9 cellular contexts compared by ENCODE assay signal in the genomic region with DNA sequence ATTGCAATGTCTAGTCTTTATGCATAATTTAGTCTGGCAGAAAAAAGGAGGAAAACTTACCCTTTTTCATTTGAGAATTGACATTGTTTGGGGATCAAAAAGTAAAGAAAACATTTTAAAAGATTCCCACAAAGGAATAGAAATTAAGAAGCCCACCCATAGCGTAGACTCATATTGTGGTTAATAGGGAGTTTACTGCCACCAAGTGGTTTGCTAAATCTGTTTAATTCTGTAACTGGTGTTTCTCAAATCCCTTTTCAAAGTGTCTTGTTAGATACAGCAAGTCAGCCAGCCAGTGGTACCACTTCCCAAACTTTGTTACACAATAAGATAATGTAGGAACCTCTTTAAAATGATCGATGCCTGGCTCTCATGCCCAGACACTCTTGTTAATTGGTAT.
DNase-seq lines count a peak whose midpoint lies in the region; ATAC-seq and TF ChIP-seq lines count a peak whose summit lies in the region.
"Had no signal": no experiment of that assay in that cellular context is flagged by ENCODE, and none has a peak within 500 bp of the region (broad histone marks: within the 10 kb centered on the region; RNA-seq: fewer than 3 reads in every experiment).

No MANE protein-coding gene starts in this region.

- no peak overlapping the region for H3K4me3 ChIP-seq in dorsolateral prefrontal cortex
- H3K4me3 ChIP-seq in suprapubic skin, result no peak overlapping the region

- DNase-seq in H9 (no peak), NCI-H1092 treated with DMSO at 0.1 percent for 48 hours (lab: John Stamatoyannopoulos, UW) (peak; percentile 32), dorsolateral prefrontal cortex (no peak), neural crest cell (ENCODE audit: low read depth, low spot score) (no peak), suprapubic skin (ENCODE audit: low spot score in 2 of 2) (no peak)
- DNase-seq: naive thymus-derived CD8-positive, alpha-beta T cell; NCI-H2081 had no signal

- TF ChIP-seq CTCF in H9 (conservative IDR thresholded peaks at IDR 0.05) (peak; percentile 60), dorsolateral prefrontal cortex (IDR thresholded peaks at IDR 0.05 in 54 of 56, conservative IDR thresholded peaks at IDR 0.05 in 2 of 56; ENCODE audit: low read depth in 1 of 56, partially characterized antibody in 56 of 56) (peak in 47 of 56 donors; percentile 10 to 59 (median 34)), neural crest cell (conservative IDR thresholded peaks at IDR 0.05) (peak; percentile 52), suprapubic skin (IDR thresholded peaks at IDR 0.05) (no peak)

- TF ChIP-seq EP300 in suprapubic skin (IDR thresholded peaks at IDR 0.05), result no peak

- H3K36me3 ChIP-seq in suprapubic skin, result no peaks in the 10 kb centered on the region

- no peak overlapping the region for H3T11ph ChIP-seq in H9 (ENCODE audit: low read length)

- H3K4ac ChIP-seq in H9 (ENCODE audit: low read depth, low read length), result no peak overlapping the region

- H4K8ac ChIP-seq in H9 (replicated peaks; ENCODE audit: insufficient read length, low read depth, low read length), result no peak overlapping the region

- no peak overlapping the region for H2BK20ac ChIP-seq in H9 (ENCODE audit: low read depth, low read length, poor library complexity, severe bottlenecking)

- no peak overlapping the region for H3K9ac ChIP-seq in H9 (ENCODE audit: extremely low read depth, insufficient read length, low read length)

- H3K4me3 Mint-ChIP-seq in H9 (no peak overlapping the region), neural crest cell (no peak overlapping the region)
- H3K4me3 Mint-ChIP-seq: naive thymus-derived CD8-positive, alpha-beta T cell had no signal

- no peak overlapping the region for H2BK5ac ChIP-seq in H9 (ENCODE audit: insufficient read length, low read length)

- WGBS in H9 (ENCODE audit: extremely low coverage, insufficient read length, low lambda C conversion rate), result no CpG with 5 or more reads among the region's 2 CpGs
- 59% methylated on average over 2 of the region's 2 CpGs for WGBS in suprapubic skin

- H3K4me1 Mint-ChIP-seq in H9 (peaks cover 10 to 13% of the 10 kb centered on the region in 2 experiments), neural crest cell (no peaks in the 10 kb centered on the region)
- H3K4me1 Mint-ChIP-seq: naive thymus-derived CD8-positive, alpha-beta T cell had no signal

- no peaks in the 10 kb centered on the region for H3K27me3 ChIP-seq in H9 (ENCODE audit: insufficient read depth, low read length)
- H3K27me3 ChIP-seq in dorsolateral prefrontal cortex, result no peaks in the 10 kb centered on the region
- no peaks in the 10 kb centered on the region for H3K27me3 ChIP-seq in suprapubic skin

- no peak overlapping the region for H3K14ac ChIP-seq in H9 (ENCODE audit: insufficient read depth, low read length)

- no peak overlapping the region for H2BK15ac ChIP-seq in H9 (ENCODE audit: low read depth, low read length)

- no peak overlapping the region for H4K5ac ChIP-seq in H9 (ENCODE audit: insufficient read length, low read depth, low read length)

- H4K20me1 ChIP-seq in H9 (ENCODE audit: control insufficient read depth, insufficient read depth, insufficient read length), result no peaks in the 10 kb centered on the region

- H2AFZ ChIP-seq in H9 (ENCODE audit: low read length), result no peak overlapping the region

- H3K9me3 Mint-ChIP-seq in H9 (no peaks in the 10 kb centered on the region), neural crest cell (no peaks in the 10 kb centered on the region)

- no peaks in the 10 kb centered on the region for H3K36me3 Mint-ChIP-seq in H9 (ENCODE audit: insufficient read depth in 1 of 3, low read depth in 3 of 3)
- H3K36me3 Mint-ChIP-seq in neural crest cell (ENCODE audit: low read depth), result no peaks in the 10 kb centered on the region
- H3K36me3 Mint-ChIP-seq: naive thymus-derived CD8-positive, alpha-beta T cell had no signal

- ATAC-seq in GM19351 (IDR thresholded peaks at IDR 0.05; ENCODE audit: unreplicated experiment) (no peak), GM18505 (IDR thresholded peaks at IDR 0.05; ENCODE audit: unreplicated experiment) (no peak)
- ATAC-seq: naive thymus-derived CD8-positive, alpha-beta T cell had no signal

- H3K4me1 ChIP-seq in H9 (ENCODE audit: insufficient read depth, low read length) (no peaks in the 10 kb centered on the region), suprapubic skin (peaks cover 8% of the 10 kb centered on the region)

- H3K27ac ChIP-seq in H9 (ENCODE audit: insufficient read length, low read depth, low read length) (no peak overlapping the region), dorsolateral prefrontal cortex (no peak overlapping the region), suprapubic skin (no peak overlapping the region)

- H3K9me3 ChIP-seq in H9 (ENCODE audit: control insufficient read depth, low read depth, low read length) (no peaks in the 10 kb centered on the region), suprapubic skin (no peaks in the 10 kb centered on the region)

- H3K56ac ChIP-seq in H9 (ENCODE audit: insufficient read length, low read depth, low read length), result no peak overlapping the region

- H3K4me2 ChIP-seq in H9 (ENCODE audit: insufficient read depth, insufficient read length, low read length), result no peak overlapping the region

- no peak overlapping the region for H3K23ac ChIP-seq in H9 (ENCODE audit: insufficient read length, low read depth, low read length)

- H2BK120ac ChIP-seq in H9 (ENCODE audit: low read depth, low read length, poor library complexity, severe bottlenecking), result no peak overlapping the region

- H3K27ac Mint-ChIP-seq in H9, result no peak overlapping the region
- H3K27ac Mint-ChIP-seq in neural crest cell (ENCODE audit: unreplicated experiment), result no peak overlapping the region
- H3K27ac Mint-ChIP-seq: naive thymus-derived CD8-positive, alpha-beta T cell had no signal

- no peak overlapping the region for H2BK12ac ChIP-seq in H9 (ENCODE audit: insufficient read length, low read depth, low read length)

- no peak overlapping the region for H3K18ac ChIP-seq in H9 (ENCODE audit: insufficient read length, low read depth, low read length)

- TF ChIP-seq POLR2A in GM18505 (IDR thresholded peaks at IDR 0.05; ENCODE audit: borderline replicate concordance, extremely low read depth, insufficient read depth, insufficient read length), result no peak
- TF ChIP-seq POLR2A in suprapubic skin (IDR thresholded peaks at IDR 0.05), result no peak

- H3K23me2 ChIP-seq in H9 (ENCODE audit: insufficient read length, low read depth, low read length, poor library complexity, severe bottlenecking), result no peaks in the 10 kb centered on the region

- no peak overlapping the region for H2AK5ac ChIP-seq in H9 (ENCODE audit: insufficient read length, low read length)

- intact Hi-C loops in dorsolateral prefrontal cortex (cut with DNase I), result no loop called here

- no peaks in the 10 kb centered on the region for H3K79me2 ChIP-seq in H9 (ENCODE audit: insufficient read depth, low read length)

- no peaks in the 10 kb centered on the region for H3K79me1 ChIP-seq in H9 (ENCODE audit: insufficient read depth, low read depth, low read length, poor library complexity, severe bottlenecking)

- H3K27me3 Mint-ChIP-seq in H9 (ENCODE audit: low read depth) (no peaks in the 10 kb centered on the region), neural crest cell (ENCODE audit: low read depth) (no peaks in the 10 kb centered on the region)

- no peak overlapping the region for H4K91ac ChIP-seq in H9 (ENCODE audit: insufficient read length, low read depth, low read length)

Comparison
In these comparisons a context has a peak if more than half of its experiments do, and no peak if none do; other contexts are left out.
1. CTCF ChIP-seq: peak in H9 (single experiment), dorsolateral prefrontal cortex (47 of 56) and neural crest cell (single experiment); none in suprapubic skin (0 of 2).